In genomic region chr12:95944108-95944704, GRCh38 we compare ENCODE assay signal across 1 cellular context.
TF ChIP-seq lines count a peak whose summit lies in the region.

No MANE protein-coding gene starts in this region.

TF ChIP-seq in endothelial cell of umbilical vein, 7 proteins besides CTCF, POLR2A, EP300 and RAD21:
- TF ChIP-seq EZH2 (IDR thresholded peaks at IDR 0.05; ENCODE audit: borderline replicate concordance, low read depth, low read length, severe bottlenecking) (peak; percentile 53), MAX (IDR thresholded peaks at IDR 0.05; ENCODE audit: insufficient read depth, insufficient read length) (no peak)
